Comparison of ENCODE assay signal across 1 cellular context in the genomic region with DNA sequence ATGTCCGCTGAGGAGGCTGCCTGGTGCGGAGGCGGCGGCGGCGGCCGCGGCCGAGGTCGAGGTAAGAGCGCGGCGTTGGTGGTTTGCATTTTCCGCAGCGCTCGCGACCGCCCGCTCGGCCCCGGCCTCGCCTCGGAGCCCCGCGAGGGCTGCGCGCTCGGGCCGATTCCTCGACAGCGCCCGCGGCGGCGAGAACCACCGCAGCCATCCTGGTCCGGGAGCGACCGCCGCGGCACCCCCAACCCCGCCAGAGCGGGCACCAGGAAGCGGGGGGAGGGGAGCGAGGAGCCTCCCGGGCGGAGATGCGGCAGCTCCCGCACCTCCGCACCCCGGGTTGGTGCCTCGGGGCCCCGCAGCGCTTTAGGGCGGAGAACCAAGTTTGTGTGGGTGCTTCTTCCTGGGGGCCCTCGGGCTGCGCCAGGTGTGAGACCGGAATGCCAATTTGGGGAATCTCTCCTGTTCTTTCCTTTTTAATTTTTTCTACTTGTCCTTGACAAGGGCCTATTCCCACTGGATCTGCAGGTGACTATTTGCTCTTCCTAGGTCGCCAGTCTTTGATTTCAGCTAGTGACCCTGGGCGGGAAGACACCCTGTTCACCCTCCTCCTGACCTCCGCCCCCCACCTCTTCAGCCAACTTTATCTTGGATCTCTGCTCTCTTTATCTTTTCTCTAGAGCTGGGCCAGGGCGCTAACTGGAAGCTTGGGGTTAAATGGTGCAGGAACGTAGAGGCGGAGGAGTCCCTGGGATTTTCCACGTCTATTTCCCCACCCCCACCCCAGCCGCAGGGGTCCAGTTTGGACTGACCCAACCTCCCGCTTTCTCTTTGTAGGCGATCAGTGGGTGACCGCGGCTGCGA.
TF ChIP-seq lines count a peak whose summit lies in the region.

A gene with protein sequence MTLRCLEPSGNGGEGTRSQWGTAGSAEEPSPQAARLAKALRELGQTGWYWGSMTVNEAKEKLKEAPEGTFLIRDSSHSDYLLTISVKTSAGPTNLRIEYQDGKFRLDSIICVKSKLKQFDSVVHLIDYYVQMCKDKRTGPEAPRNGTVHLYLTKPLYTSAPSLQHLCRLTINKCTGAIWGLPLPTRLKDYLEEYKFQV (plus strand): TSS at position 822 of the 858 bp plus-strand sequence. CDS start 223 bp downstream, outside the sequence.

TF ChIP-seq in GM23338, 12 proteins besides CTCF, POLR2A, EP300 and RAD21 (continued from another document):
- TF ChIP-seq, protein P1, sequence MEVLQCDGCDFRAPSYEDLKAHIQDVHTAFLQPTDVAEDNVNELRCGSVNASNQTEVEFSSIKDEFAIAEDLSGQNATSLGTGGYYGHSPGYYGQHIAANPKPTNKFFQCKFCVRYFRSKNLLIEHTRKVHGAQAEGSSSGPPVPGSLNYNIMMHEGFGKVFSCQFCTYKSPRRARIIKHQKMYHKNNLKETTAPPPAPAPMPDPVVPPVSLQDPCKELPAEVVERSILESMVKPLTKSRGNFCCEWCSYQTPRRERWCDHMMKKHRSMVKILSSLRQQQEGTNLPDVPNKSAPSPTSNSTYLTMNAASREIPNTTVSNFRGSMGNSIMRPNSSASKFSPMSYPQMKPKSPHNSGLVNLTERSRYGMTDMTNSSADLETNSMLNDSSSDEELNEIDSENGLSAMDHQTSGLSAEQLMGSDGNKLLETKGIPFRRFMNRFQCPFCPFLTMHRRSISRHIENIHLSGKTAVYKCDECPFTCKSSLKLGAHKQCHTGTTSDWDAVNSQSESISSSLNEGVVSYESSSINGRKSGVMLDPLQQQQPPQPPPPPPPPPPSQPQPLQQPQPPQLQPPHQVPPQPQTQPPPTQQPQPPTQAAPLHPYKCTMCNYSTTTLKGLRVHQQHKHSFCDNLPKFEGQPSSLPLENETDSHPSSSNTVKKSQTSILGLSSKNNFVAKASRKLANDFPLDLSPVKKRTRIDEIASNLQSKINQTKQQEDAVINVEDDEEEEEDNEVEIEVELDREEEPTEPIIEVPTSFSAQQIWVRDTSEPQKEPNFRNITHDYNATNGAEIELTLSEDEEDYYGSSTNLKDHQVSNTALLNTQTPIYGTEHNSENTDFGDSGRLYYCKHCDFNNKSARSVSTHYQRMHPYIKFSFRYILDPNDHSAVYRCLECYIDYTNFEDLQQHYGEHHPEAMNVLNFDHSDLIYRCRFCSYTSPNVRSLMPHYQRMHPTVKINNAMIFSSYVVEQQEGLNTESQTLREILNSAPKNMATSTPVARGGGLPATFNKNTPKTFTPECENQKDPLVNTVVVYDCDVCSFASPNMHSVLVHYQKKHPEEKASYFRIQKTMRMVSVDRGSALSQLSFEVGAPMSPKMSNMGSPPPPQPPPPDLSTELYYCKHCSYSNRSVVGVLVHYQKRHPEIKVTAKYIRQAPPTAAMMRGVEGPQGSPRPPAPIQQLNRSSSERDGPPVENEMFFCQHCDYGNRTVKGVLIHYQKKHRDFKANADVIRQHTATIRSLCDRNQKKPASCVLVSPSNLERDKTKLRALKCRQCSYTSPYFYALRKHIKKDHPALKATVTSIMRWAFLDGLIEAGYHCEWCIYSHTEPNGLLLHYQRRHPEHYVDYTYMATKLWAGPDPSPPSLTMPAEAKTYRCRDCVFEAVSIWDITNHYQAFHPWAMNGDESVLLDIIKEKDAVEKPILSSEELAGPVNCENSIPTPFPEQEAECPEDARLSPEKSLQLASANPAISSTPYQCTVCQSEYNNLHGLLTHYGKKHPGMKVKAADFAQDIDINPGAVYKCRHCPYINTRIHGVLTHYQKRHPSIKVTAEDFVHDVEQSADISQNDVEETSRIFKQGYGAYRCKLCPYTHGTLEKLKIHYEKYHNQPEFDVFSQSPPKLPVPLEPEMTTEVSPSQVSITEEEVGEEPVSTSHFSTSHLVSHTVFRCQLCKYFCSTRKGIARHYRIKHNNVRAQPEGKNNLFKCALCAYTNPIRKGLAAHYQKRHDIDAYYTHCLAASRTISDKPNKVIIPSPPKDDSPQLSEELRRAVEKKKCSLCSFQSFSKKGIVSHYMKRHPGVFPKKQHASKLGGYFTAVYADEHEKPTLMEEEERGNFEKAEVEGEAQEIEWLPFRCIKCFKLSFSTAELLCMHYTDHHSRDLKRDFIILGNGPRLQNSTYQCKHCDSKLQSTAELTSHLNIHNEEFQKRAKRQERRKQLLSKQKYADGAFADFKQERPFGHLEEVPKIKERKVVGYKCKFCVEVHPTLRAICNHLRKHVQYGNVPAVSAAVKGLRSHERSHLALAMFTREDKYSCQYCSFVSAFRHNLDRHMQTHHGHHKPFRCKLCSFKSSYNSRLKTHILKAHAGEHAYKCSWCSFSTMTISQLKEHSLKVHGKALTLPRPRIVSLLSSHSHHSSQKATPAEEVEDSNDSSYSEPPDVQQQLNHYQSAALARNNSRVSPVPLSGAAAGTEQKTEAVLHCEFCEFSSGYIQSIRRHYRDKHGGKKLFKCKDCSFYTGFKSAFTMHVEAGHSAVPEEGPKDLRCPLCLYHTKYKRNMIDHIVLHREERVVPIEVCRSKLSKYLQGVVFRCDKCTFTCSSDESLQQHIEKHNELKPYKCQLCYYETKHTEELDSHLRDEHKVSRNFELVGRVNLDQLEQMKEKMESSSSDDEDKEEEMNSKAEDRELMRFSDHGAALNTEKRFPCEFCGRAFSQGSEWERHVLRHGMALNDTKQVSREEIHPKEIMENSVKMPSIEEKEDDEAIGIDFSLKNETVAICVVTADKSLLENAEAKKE (CRISPR knock-in tag; IDR thresholded peaks at IDR 0.05): no peak
- TF ChIP-seq NANOG (IDR thresholded peaks at IDR 0.05; ENCODE audit: borderline replicate concordance) (no peak), STAT1 (IDR thresholded peaks at IDR 0.05; ENCODE audit: unreplicated experiment) (no peak)
- TF ChIP-seq, protein P2, sequence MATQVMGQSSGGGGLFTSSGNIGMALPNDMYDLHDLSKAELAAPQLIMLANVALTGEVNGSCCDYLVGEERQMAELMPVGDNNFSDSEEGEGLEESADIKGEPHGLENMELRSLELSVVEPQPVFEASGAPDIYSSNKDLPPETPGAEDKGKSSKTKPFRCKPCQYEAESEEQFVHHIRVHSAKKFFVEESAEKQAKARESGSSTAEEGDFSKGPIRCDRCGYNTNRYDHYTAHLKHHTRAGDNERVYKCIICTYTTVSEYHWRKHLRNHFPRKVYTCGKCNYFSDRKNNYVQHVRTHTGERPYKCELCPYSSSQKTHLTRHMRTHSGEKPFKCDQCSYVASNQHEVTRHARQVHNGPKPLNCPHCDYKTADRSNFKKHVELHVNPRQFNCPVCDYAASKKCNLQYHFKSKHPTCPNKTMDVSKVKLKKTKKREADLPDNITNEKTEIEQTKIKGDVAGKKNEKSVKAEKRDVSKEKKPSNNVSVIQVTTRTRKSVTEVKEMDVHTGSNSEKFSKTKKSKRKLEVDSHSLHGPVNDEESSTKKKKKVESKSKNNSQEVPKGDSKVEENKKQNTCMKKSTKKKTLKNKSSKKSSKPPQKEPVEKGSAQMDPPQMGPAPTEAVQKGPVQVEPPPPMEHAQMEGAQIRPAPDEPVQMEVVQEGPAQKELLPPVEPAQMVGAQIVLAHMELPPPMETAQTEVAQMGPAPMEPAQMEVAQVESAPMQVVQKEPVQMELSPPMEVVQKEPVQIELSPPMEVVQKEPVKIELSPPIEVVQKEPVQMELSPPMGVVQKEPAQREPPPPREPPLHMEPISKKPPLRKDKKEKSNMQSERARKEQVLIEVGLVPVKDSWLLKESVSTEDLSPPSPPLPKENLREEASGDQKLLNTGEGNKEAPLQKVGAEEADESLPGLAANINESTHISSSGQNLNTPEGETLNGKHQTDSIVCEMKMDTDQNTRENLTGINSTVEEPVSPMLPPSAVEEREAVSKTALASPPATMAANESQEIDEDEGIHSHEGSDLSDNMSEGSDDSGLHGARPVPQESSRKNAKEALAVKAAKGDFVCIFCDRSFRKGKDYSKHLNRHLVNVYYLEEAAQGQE (IDR thresholded peaks at IDR 0.05; ENCODE audit: unreplicated experiment): no peak
TF ChIP-seq in GM23338: peak in this region for 0.
